19 cellular contexts compared by ENCODE assay signal in genomic region chr10:63042256-63042655, GRCh38.
"Had no signal": no experiment of that assay in that cellular context is flagged by ENCODE, and none has a peak within 500 bp of the region (broad histone marks: within the 10 kb centered on the region; RNA-seq: fewer than 3 reads in every experiment).

No MANE protein-coding gene starts in this region.

- FAIRE-seq: islet of Langerhans, urothelium cell line had no signal

- H3K27me3 ChIP-seq: body of pancreas, thyroid gland had no signal

- H3K4me3 Mint-ChIP-seq: activated CD4-positive, alpha-beta T cell treated with anti-CD3 and anti-CD28 coated beads for 36 hours; activated T-cell treated with anti-CD3 and anti-CD28 coated beads, Interleukin-2, amount 50 U/mL, for 72 hours; naive B cell; stimulated activated naive B cell treated with anti-CD40 and anti-IgM and Interleukin-4, amounts not matched to agents 10 μg/mL and 1 μg/mL and 100 μg/mL, for 72 hours had no signal

- DNase-seq: activated CD4-positive, alpha-beta T cell treated with anti-CD3 and anti-CD28 coated beads for 36 hours; activated CD8-positive, alpha-beta memory T cell treated with anti-CD3 and anti-CD28 coated beads, Interleukin-2, amount 50 U/mL, for 48 hours; activated gamma-delta T cell; activated T-cell treated with anti-CD3 and anti-CD28 coated beads, Interleukin-2, amount 50 U/mL, for 72 hours; amniotic stem cell; body of pancreas; cortex of kidney; effector memory CD4-positive, alpha-beta T cell; naive B cell; retina; stimulated activated CD4-positive, alpha-beta T cell treated with anti-CD3 and anti-CD28 coated beads, Interleukin-4, amount 100 ng/mL, for 1 hour; stimulated activated naive B cell treated with anti-CD40 and anti-IgM and Interleukin-4, amounts not matched to agents 10 μg/mL and 1 μg/mL and 100 μg/mL, for 72 hours; thyroid gland had no signal

- H3K27ac ChIP-seq: body of pancreas, epithelial cell of prostate, neutrophil, thyroid gland had no signal

- H3K36me3 ChIP-seq: neutrophil, thyroid gland had no signal

- H3K4me1 ChIP-seq: body of pancreas, thyroid gland had no signal

- H3K4me3 ChIP-seq: body of pancreas, lung, thyroid gland had no signal

- H3K4me1 Mint-ChIP-seq: naive B cell; stimulated activated naive B cell treated with anti-CD40 and anti-IgM and Interleukin-4, amounts not matched to agents 10 μg/mL and 1 μg/mL and 100 μg/mL, for 72 hours had no signal

- H3K27ac Mint-ChIP-seq: activated CD4-positive, alpha-beta T cell treated with anti-CD3 and anti-CD28 coated beads for 36 hours; activated naive CD4-positive, alpha-beta T cell treated with anti-CD3 and anti-CD28 coated beads, Interleukin-2, amount 50 U/mL, for 72 hours; activated T-cell treated with anti-CD3 and anti-CD28 coated beads, Interleukin-2, amount 50 U/mL, for 72 hours; naive B cell; stimulated activated naive B cell treated with anti-CD40 and anti-IgM and Interleukin-4, amounts not matched to agents 10 μg/mL and 1 μg/mL and 100 μg/mL, for 72 hours had no signal

- H3K9me3 ChIP-seq: neutrophil, thyroid gland had no signal
